In genomic region chr18:2409906-2410305, GRCh38 we compare ENCODE assay signal across 20 cellular contexts.
A peak's percentile ranks its signal among the peaks of the same experiment; 100 is the strongest.
DNase-seq lines count a peak whose midpoint lies in the region; ATAC-seq, FAIRE-seq and TF ChIP-seq lines count a peak whose summit lies in the region.
"Had no signal": no experiment of that assay in that cellular context is flagged by ENCODE, and none has a peak within 500 bp of the region (broad histone marks: within the 10 kb centered on the region; RNA-seq: fewer than 3 reads in every experiment).

No MANE protein-coding gene starts in this region.

- no peaks in the 10 kb centered on the region for H4K20me1 ChIP-seq in PC-3 (ENCODE audit: low read length)
- H4K20me1 ChIP-seq in endothelial cell of umbilical vein (replicated peaks; ENCODE audit: control insufficient read depth, extremely low read depth, insufficient read depth, low read length) = no peaks in the 10 kb centered on the region

- no peaks in the 10 kb centered on the region for H3K9me2 ChIP-seq in PC-3 (replicated peaks; ENCODE audit: low read length)

- no peaks in the 10 kb centered on the region for H3K9me3 Mint-ChIP-seq in activated T-helper 2 cell treated with anti-CD3 and anti-CD28 coated beads, Interferon-gamma antibody, Interleukin-2, Interleukin-4, amounts not matched to agents 10 μg/mL and 5 μg/mL and 100 μg/mL, durations not matched to agents 14 hours and 24 hours and 36 hours
- H3K9me3 Mint-ChIP-seq: CD4-positive, alpha-beta T cell had no signal

- CTCF ChIA-PET in PC-3 (lab: Charles Lee) (no interaction called here), endothelial cell of umbilical vein (lab: Charles Lee) (interaction anchor here (1.2 kb wide), 1 partner anchor 1448 kb away, joined by 3 read pairs; no protein-coding TSS in a partner anchor)

- peak overlapping the region; percentile 28; the same call in 1 of the 2 replicates for H2AFZ ChIP-seq in PC-3 (ENCODE audit: low read length)
- H2AFZ ChIP-seq in endothelial cell of umbilical vein (ENCODE audit: low read depth, low read length) = peak overlapping the region; percentile 46

- H3K4me2 ChIP-seq in PC-3 (ENCODE audit: low read length) (peak overlapping the region; percentile 78), endothelial cell of umbilical vein (ENCODE audit: insufficient read depth, low read length) (no peak overlapping the region)

- H3F3A ChIP-seq in PC-3 (ENCODE audit: low read length, unreplicated experiment) = peaks cover 11% of the 10 kb centered on the region

- H3K27me3 ChIP-seq in PC-3 (ENCODE audit: low read length) = no peaks in the 10 kb centered on the region
- H3K27me3 ChIP-seq in endothelial cell of umbilical vein (ENCODE audit: control insufficient read depth in 2 of 2, insufficient read depth in 2 of 2, low read length in 2 of 2) = no peaks in the 10 kb centered on the region
- no peaks in the 10 kb centered on the region for H3K27me3 ChIP-seq in upper lobe of right lung
- H3K27me3 ChIP-seq: BE2C had no signal

- H3K4me3 Mint-ChIP-seq in activated T-helper 2 cell treated with anti-CD3 and anti-CD28 coated beads, Interferon-gamma antibody, Interleukin-2, Interleukin-4, amounts not matched to agents 10 μg/mL and 5 μg/mL and 100 μg/mL, durations not matched to agents 14 hours and 24 hours and 36 hours (ENCODE audit: low read depth) = no peak overlapping the region
- H3K4me3 Mint-ChIP-seq: CD4-positive, alpha-beta T cell had no signal

- H3K9me1 ChIP-seq in endothelial cell of umbilical vein (replicated peaks; ENCODE audit: control insufficient read depth, extremely low read depth, insufficient read depth, low read length) = no peaks in the 10 kb centered on the region

- no peaks in the 10 kb centered on the region for H3K36me3 ChIP-seq in PC-3 (ENCODE audit: low read depth, low read length)
- H3K36me3 ChIP-seq in endothelial cell of umbilical vein (ENCODE audit: control insufficient read depth in 2 of 2, extremely low read depth in 1 of 2, insufficient read depth in 2 of 2, low read length in 2 of 2) = no peaks in the 10 kb centered on the region
- no peaks in the 10 kb centered on the region for H3K36me3 ChIP-seq in upper lobe of right lung
- H3K36me3 ChIP-seq: BE2C had no signal

- H3K27ac ChIP-seq in PC-3 (ENCODE audit: low read length) (peak overlapping the region; percentile 91), endothelial cell of umbilical vein (ENCODE audit: insufficient read depth, low read depth, low read length) (no peak overlapping the region), upper lobe of right lung (no peak overlapping the region)
- H3K27ac ChIP-seq: 22Rv1 had no signal

- H3K36me3 Mint-ChIP-seq in activated T-helper 2 cell treated with anti-CD3 and anti-CD28 coated beads, Interferon-gamma antibody, Interleukin-2, Interleukin-4, amounts not matched to agents 10 μg/mL and 5 μg/mL and 100 μg/mL, durations not matched to agents 14 hours and 24 hours and 36 hours (ENCODE audit: low read depth) = no peaks in the 10 kb centered on the region

- DNase-seq in NCI-H2029 (lab: John Stamatoyannopoulos, UW) = peak; percentile 6
- no peak for DNase-seq in NCI-H2029 treated with DMSO at 0.1 percent for 48 hours (lab: John Stamatoyannopoulos, UW)
- DNase-seq in PC-3 = no peak
- DNase-seq in endothelial cell of umbilical vein (ENCODE audit: low read depth, low spot score) = no peak
- peak; percentile 15 for DNase-seq in renal cortical epithelial cell (ENCODE audit: low read depth)
- no peak for DNase-seq in activated T-helper 2 cell treated with anti-CD3 and anti-CD28 coated beads, Interferon-gamma antibody, Interleukin-2, Interleukin-4, amounts not matched to agents 10 μg/mL and 5 μg/mL and 100 μg/mL, durations not matched to agents 14 hours and 24 hours and 36 hours (ENCODE audit: low spot score)
- no peak for DNase-seq in upper lobe of right lung
- DNase-seq in NK-92 treated with Interleukin-12 subunit alpha and Interleukin-12 subunit beta, amount 100 ng/mL, for 24 hours (lab: John Stamatoyannopoulos, UW) = no peak
- DNase-seq: BE2C; CD4-positive, alpha-beta T cell; GDM1; Kasumi-1; NCI-H1105; NCI-H1694 treated with DMSO at 0.1 percent for 48 hours; NCI-H510A; SHP77 treated with DMSO at 0.1 percent for 48 hours had no signal

- intact Hi-C loops in PC-3 (cut with micrococcal nuclease) (loop anchor here (2.0 to 5.0 kb wide), 2 partner anchors 107 to 132 kb away; no protein-coding TSS in a partner anchor), endothelial cell of umbilical vein (cut with micrococcal nuclease) (loop anchor here (10.0 kb wide), 2 partner anchors 55 to 105 kb away; no protein-coding TSS in a partner anchor), upper lobe of right lung (cut with DNase I) (no loop called here)
- intact Hi-C loops in activated T-helper 2 cell treated with anti-CD3 and anti-CD28 coated beads, Interferon-gamma antibody, Interleukin-2, Interleukin-4, amounts not matched to agents 10 μg/mL and 5 μg/mL and 100 μg/mL, durations not matched to agents 14 hours and 24 hours and 36 hours (cut with micrococcal nuclease) = no loop called here

- no peaks in the 10 kb centered on the region for H3K27me3 Mint-ChIP-seq in activated T-helper 2 cell treated with anti-CD3 and anti-CD28 coated beads, Interferon-gamma antibody, Interleukin-2, Interleukin-4, amounts not matched to agents 10 μg/mL and 5 μg/mL and 100 μg/mL, durations not matched to agents 14 hours and 24 hours and 36 hours (ENCODE audit: low read depth)

- dilution Hi-C loops in endothelial cell of umbilical vein (cut with MboI; ENCODE audit: extremely low pct_ligation_motif_present, low sequenced_read_pairs) = no loop called here

- ATAC-seq in PC-3 = no peak
- ATAC-seq in upper lobe of right lung = no peak

- no peak for TF ChIP-seq POLR2A in endothelial cell of umbilical vein (IDR thresholded peaks at IDR 0.05; ENCODE audit: low read depth, low read length)

- BruUV-seq in PC-3 (replicated peaks; lab: Mats Ljungman, UMichigan) = no TSS peak
- no TSS peak for BruUV-seq in endothelial cell of umbilical vein (replicated peaks; lab: Mats Ljungman, UMichigan)

- H3K79me2 ChIP-seq in PC-3 (ENCODE audit: low read length) (no peaks in the 10 kb centered on the region), endothelial cell of umbilical vein (ENCODE audit: control insufficient read depth, insufficient read depth, low read length) (no peaks in the 10 kb centered on the region)

- H3K9me3 ChIP-seq in PC-3 (ENCODE audit: low read length) (no peaks in the 10 kb centered on the region), endothelial cell of umbilical vein (replicated peaks; ENCODE audit: control insufficient read depth, insufficient read depth, low read length) (no peaks in the 10 kb centered on the region), upper lobe of right lung (no peaks in the 10 kb centered on the region)
- H3K9me3 ChIP-seq: BE2C had no signal

- H3K4me3 ChIP-seq in PC-3 (ENCODE audit: low read length) (peak overlapping the region; percentile 38; the same call in 1 of the 2 replicates), endothelial cell of umbilical vein (replicated peaks in 1 of 3; ENCODE audit: insufficient read depth in 1 of 3, low read depth in 1 of 3, low read length in 3 of 3) (no peak overlapping the region), upper lobe of right lung (no peak overlapping the region)

- H3K27ac Mint-ChIP-seq in activated T-helper 2 cell treated with anti-CD3 and anti-CD28 coated beads, Interferon-gamma antibody, Interleukin-2, Interleukin-4, amounts not matched to agents 10 μg/mL and 5 μg/mL and 100 μg/mL, durations not matched to agents 14 hours and 24 hours and 36 hours = no peak overlapping the region
- H3K27ac Mint-ChIP-seq: CD4-positive, alpha-beta T cell had no signal

- POLR2A ChIA-PET in PC-3 (lab: Charles Lee; ENCODE audit: unreplicated experiment) = no interaction called here
- POLR2A ChIA-PET in endothelial cell of umbilical vein (lab: Charles Lee) = no interaction called here

- H3K4me1 ChIP-seq in PC-3 (ENCODE audit: insufficient read depth, low read length) (peaks cover 38% of the 10 kb centered on the region), endothelial cell of umbilical vein (ENCODE audit: control insufficient read depth, extremely low read depth, insufficient read depth, low read length) (peaks cover 5% of the 10 kb centered on the region), upper lobe of right lung (no peaks in the 10 kb centered on the region)
- H3K4me1 ChIP-seq: BE2C had no signal

- FAIRE-seq in endothelial cell of umbilical vein (lab: Jason Lieb, UNC) = no peak
- FAIRE-seq: GM12892, H1, RCC 7860 had no signal

- peaks cover 5% of the 10 kb centered on the region for H3K4me1 Mint-ChIP-seq in activated T-helper 2 cell treated with anti-CD3 and anti-CD28 coated beads, Interferon-gamma antibody, Interleukin-2, Interleukin-4, amounts not matched to agents 10 μg/mL and 5 μg/mL and 100 μg/mL, durations not matched to agents 14 hours and 24 hours and 36 hours (ENCODE audit: low read depth)

- peak overlapping the region; percentile 32 for H3K9ac ChIP-seq in PC-3 (ENCODE audit: low read length)
- H3K9ac ChIP-seq in endothelial cell of umbilical vein (replicated peaks; ENCODE audit: extremely low read depth, insufficient read depth, low read length) = no peak overlapping the region

- TF ChIP-seq CTCF in PC-3 (conservative IDR thresholded peaks at IDR 0.05; ENCODE audit: low read depth, low read length) = no peak
- TF ChIP-seq CTCF in endothelial cell of umbilical vein (IDR thresholded peaks at IDR 0.05; ENCODE audit: extremely low read depth in 1 of 2, insufficient read depth in 1 of 2, low read depth in 1 of 2, low read length in 2 of 2) = no peak
- no peak for TF ChIP-seq CTCF in upper lobe of right lung (IDR thresholded peaks at IDR 0.05)

TF ChIP-seq in endothelial cell of umbilical vein, 7 proteins besides CTCF, POLR2A, EP300 and RAD21:
- no peak for TF ChIP-seq EZH2 (IDR thresholded peaks at IDR 0.05; ENCODE audit: borderline replicate concordance, low read depth, low read length, severe bottlenecking)
- no peak for TF ChIP-seq FOS (IDR thresholded peaks at IDR 0.05; ENCODE audit: borderline replicate concordance, insufficient read depth, low read length)
- no peak for TF ChIP-seq MAX (IDR thresholded peaks at IDR 0.05; ENCODE audit: insufficient read depth, insufficient read length)
- no peak for TF ChIP-seq POLR2AphosphoS5 (IDR thresholded peaks at IDR 0.05; ENCODE audit: insufficient read depth, low read depth, low read length)
- TF ChIP-seq JUN (IDR thresholded peaks at IDR 0.05; ENCODE audit: borderline replicate concordance, insufficient read depth, insufficient read length, low read depth) = no peak
- TF ChIP-seq MYC (IDR thresholded peaks at IDR 0.05; ENCODE audit: low read depth, low read length) = no peak
TF ChIP-seq in endothelial cell of umbilical vein: peak in this region for 0.

Comparison
In these comparisons a context has a peak if more than half of its experiments do, and no peak if none do; other contexts are left out.
1. DNase-seq: peak in NCI-H2029 (single experiment) and renal cortical epithelial cell (single experiment); none in NCI-H2029 treated with DMSO at 0.1 percent for 48 hours (single experiment), PC-3 (single experiment), endothelial cell of umbilical vein (single experiment), activated T-helper 2 cell treated with anti-CD3 and anti-CD28 coated beads, Interferon-gamma antibody, Interleukin-2, Interleukin-4, amounts not matched to agents 10 μg/mL and 5 μg/mL and 100 μg/mL, durations not matched to agents 14 hours and 24 hours and 36 hours (single experiment), upper lobe of right lung (single experiment) and NK-92 treated with Interleukin-12 subunit alpha and Interleukin-12 subunit beta, amount 100 ng/mL, for 24 hours (single experiment).
2. intact Hi-C loops: an anchor here in PC-3 (2.0 to 5.0 kb wide) and endothelial cell of umbilical vein (10.0 kb wide); none called in activated T-helper 2 cell treated with anti-CD3 and anti-CD28 coated beads, Interferon-gamma antibody, Interleukin-2, Interleukin-4, amounts not matched to agents 10 μg/mL and 5 μg/mL and 100 μg/mL, durations not matched to agents 14 hours and 24 hours and 36 hours and upper lobe of right lung.